ENCODE assay signal across 8 cellular contexts in genomic region chr15:63122002-63122893, GRCh38. TPM values are rescaled to one million over a fixed set of nuclear protein-coding genes. Genes with fewer than 3 reads are reported as not detected.
DNase-seq lines count a peak whose midpoint lies in the region; ATAC-seq and TF ChIP-seq lines count a peak whose summit lies in the region.

No MANE protein-coding gene starts in this region.

- DNase-seq in AG09319 (ENCODE audit: extremely low read depth, low read depth) (peak; percentile 54), NCI-H69 (lab: John Stamatoyannopoulos, UW) (peak; percentile 80), ecto neural progenitor cell (ENCODE audit: low spot score) (peak; percentile 93), lower lobe of right lung (peak; percentile 94)
- peak; percentile 88 for DNase-seq in activated CD8-positive, alpha-beta T cell treated with anti-CD3 and anti-CD28 coated beads for 36 hours
- peak; percentile 31 to 67 (median 34) for DNase-seq in stimulated activated CD4-positive, alpha-beta T cell treated with anti-CD3 and anti-CD28 coated beads, TNF-alpha, amount 100 ng/mL, for 1 hour (ENCODE audit: low read depth in 3 of 3, low spot score in 1 of 3)

- peaks cover 19% of the 10 kb centered on the region for H3K4me1 Mint-ChIP-seq in activated CD8-positive, alpha-beta T cell treated with anti-CD3 and anti-CD28 coated beads for 36 hours (ENCODE audit: low read depth)

- H3K9me3 ChIP-seq in lower lobe of right lung: no peaks in the 10 kb centered on the region

- TF ChIP-seq CTCF in AG09319 (IDR thresholded peaks at IDR 0.05; ENCODE audit: low read depth, low read length) (peak; percentile 16), lower lobe of right lung (IDR thresholded peaks at IDR 0.05) (peak; percentile 30)
- TF ChIP-seq CTCF in activated CD8-positive, alpha-beta T cell treated with anti-CD3 and anti-CD28 coated beads for 36 hours (IDR thresholded peaks at IDR 0.05): peak; percentile 13

- H3K27me3 ChIP-seq in lower lobe of right lung (ENCODE audit: low read depth): no peaks in the 10 kb centered on the region

- ATAC-seq in GM18907 (IDR thresholded peaks at IDR 0.05; ENCODE audit: unreplicated experiment): peak; percentile 85
- peak; percentile 82 for ATAC-seq in HG03175 (IDR thresholded peaks at IDR 0.05; ENCODE audit: unreplicated experiment)
- peak; percentile 93 for ATAC-seq in activated CD8-positive, alpha-beta T cell treated with anti-CD3 and anti-CD28 coated beads for 36 hours
- ATAC-seq in lower lobe of right lung: peak; percentile 99

- H3K27me3 Mint-ChIP-seq in activated CD8-positive, alpha-beta T cell treated with anti-CD3 and anti-CD28 coated beads for 36 hours: no peaks in the 10 kb centered on the region

- H3K27ac ChIP-seq in lower lobe of right lung: peak overlapping the region; percentile 93

- H3K27ac Mint-ChIP-seq in activated CD8-positive, alpha-beta T cell treated with anti-CD3 and anti-CD28 coated beads for 36 hours: peak overlapping the region; percentile 72

- CTCF ChIA-PET in activated CD8-positive, alpha-beta T cell treated with anti-CD3 and anti-CD28 coated beads for 36 hours (lab: Charles Lee): no interaction called here

- intact Hi-C loops in activated CD8-positive, alpha-beta T cell treated with anti-CD3 and anti-CD28 coated beads for 36 hours (cut with micrococcal nuclease): no loop called here
- intact Hi-C loops in lower lobe of right lung (cut with DNase I): no loop called here

- peaks cover 7% of the 10 kb centered on the region for H3K36me3 ChIP-seq in lower lobe of right lung

- peaks cover 7% of the 10 kb centered on the region for H3K36me3 Mint-ChIP-seq in activated CD8-positive, alpha-beta T cell treated with anti-CD3 and anti-CD28 coated beads for 36 hours (ENCODE audit: low read depth)

- peaks cover 8% of the 10 kb centered on the region for H3K4me1 ChIP-seq in lower lobe of right lung

- H3K4me3 ChIP-seq in lower lobe of right lung: peak overlapping the region; percentile 96

- peak overlapping the region; percentile 81 for H3K4me3 Mint-ChIP-seq in activated CD8-positive, alpha-beta T cell treated with anti-CD3 and anti-CD28 coated beads for 36 hours

- POLR2A ChIA-PET in activated CD8-positive, alpha-beta T cell treated with anti-CD3 and anti-CD28 coated beads for 36 hours (lab: Charles Lee): no interaction called here

- H3K9me3 Mint-ChIP-seq in activated CD8-positive, alpha-beta T cell treated with anti-CD3 and anti-CD28 coated beads for 36 hours: peaks cover 12% of the 10 kb centered on the region

RNA-seq across cellular contexts. Expression of gene LACTB, which starts 0.6 kb away (rescaled TPM):
- 10 to 100 TPM; 27.3 to 28.3 TPM for total RNA-seq in activated CD8-positive, alpha-beta T cell treated with anti-CD3 and anti-CD28 coated beads for 36 hours
- total RNA-seq in lower lobe of right lung: 34.7 TPM

RNA-seq across cellular contexts. Expression of gene RPS27L, which starts 35.0 kb away (rescaled TPM):
- 100 to 1,000 TPM; 150 to 158 TPM for total RNA-seq in activated CD8-positive, alpha-beta T cell treated with anti-CD3 and anti-CD28 coated beads for 36 hours
- total RNA-seq in lower lobe of right lung: 184 TPM

Comparison
In these comparisons a context has a peak if more than half of its experiments do, and no peak if none do; other contexts are left out.
1. Peak in every context shown above with its lines: DNase-seq, ATAC-seq, H3K4me3 ChIP-seq and H3K27ac ChIP-seq.
2. DNase-seq: peak in every context shown above with its lines; median percentile 94 in lower lobe of right lung; 93 in ecto neural progenitor cell; 88 in activated CD8-positive, alpha-beta T cell treated with anti-CD3 and anti-CD28 coated beads for 36 hours; 80 in NCI-H69; 54 in AG09319; 34 in stimulated activated CD4-positive, alpha-beta T cell treated with anti-CD3 and anti-CD28 coated beads, TNF-alpha, amount 100 ng/mL, for 1 hour.